In genomic region chr5:90983148-90983547, GRCh38 we compare ENCODE assay signal across 14 cellular contexts.
DNase-seq lines count a peak whose midpoint lies in the region; TF ChIP-seq lines count a peak whose summit lies in the region.
"Had no signal": no experiment of that assay in that cellular context is flagged by ENCODE, and none has a peak within 500 bp of the region (broad histone marks: within the 10 kb centered on the region; RNA-seq: fewer than 3 reads in every experiment).

No MANE protein-coding gene starts in this region.

- H3K36me3 Mint-ChIP-seq in chondrocyte (ENCODE audit: low read depth), result no peaks in the 10 kb centered on the region
- H3K36me3 Mint-ChIP-seq: immature natural killer cell had no signal

- no peaks in the 10 kb centered on the region for H3K27me3 Mint-ChIP-seq in chondrocyte (ENCODE audit: low read depth)
- H3K27me3 Mint-ChIP-seq: activated B cell treated with CpG ODN at 0.5 μM for 24 hours had no signal

- no peak overlapping the region for H3K4me3 Mint-ChIP-seq in chondrocyte (ENCODE audit: unreplicated experiment)
- H3K4me3 Mint-ChIP-seq: activated B cell treated with CpG ODN at 0.5 μM for 24 hours, HFFc6, immature natural killer cell had no signal

- peak overlapping the region; percentile 14 for H3K27ac Mint-ChIP-seq in chondrocyte (ENCODE audit: unreplicated experiment)
- H3K27ac Mint-ChIP-seq: activated B cell treated with CpG ODN at 0.5 μM for 24 hours; activated T-helper 2 cell treated with anti-CD3 and anti-CD28 coated beads, Interferon-gamma antibody, Interleukin-2, Interleukin-4, amounts not matched to agents 10 μg/mL and 5 μg/mL and 100 μg/mL, durations not matched to agents 14 hours and 24 hours and 36 hours; HFFc6; immature natural killer cell had no signal

- TF ChIP-seq CTCF in chondrocyte (IDR thresholded peaks at IDR 0.05), result no peak

- H3K4me1 Mint-ChIP-seq in chondrocyte (ENCODE audit: low read depth), result peaks cover 10% of the 10 kb centered on the region
- H3K4me1 Mint-ChIP-seq: activated B cell treated with CpG ODN at 0.5 μM for 24 hours, immature natural killer cell had no signal

- DNase-seq in HCEC 1CT (peak; percentile 85), OCI-M2 (lab: John Stamatoyannopoulos, UW; ENCODE audit: unreplicated experiment) (peak; percentile 12), chondrocyte (ENCODE audit: low spot score) (no peak), non-pigmented ciliary epithelial cell (ENCODE audit: low read depth) (peak; percentile 70), NCI-H446 (lab: John Stamatoyannopoulos, UW) (no peak), ecto neural progenitor cell (ENCODE audit: low spot score) (no peak), NCI-H187 (lab: John Stamatoyannopoulos, UW) (no peak)
- no peak for DNase-seq in central memory CD4-positive, alpha-beta T cell
- DNase-seq: activated B cell treated with CpG ODN at 0.5 μM for 24 hours, DMS79, HFFc6, immature natural killer cell, NCI-H526 had no signal

- no peaks in the 10 kb centered on the region for H3K9me3 Mint-ChIP-seq in chondrocyte (ENCODE audit: low read depth)
- H3K9me3 Mint-ChIP-seq: activated B cell treated with CpG ODN at 0.5 μM for 24 hours; activated T-helper 2 cell treated with anti-CD3 and anti-CD28 coated beads, Interferon-gamma antibody, Interleukin-2, Interleukin-4, amounts not matched to agents 10 μg/mL and 5 μg/mL and 100 μg/mL, durations not matched to agents 14 hours and 24 hours and 36 hours; HFFc6; immature natural killer cell had no signal

Comparison
In these comparisons a context has a peak if more than half of its experiments do, and no peak if none do; other contexts are left out.
1. DNase-seq: peak in HCEC 1CT (single experiment), OCI-M2 (single experiment) and non-pigmented ciliary epithelial cell (single experiment); none in chondrocyte (single experiment), NCI-H446 (0 of 2), central memory CD4-positive, alpha-beta T cell (single experiment), ecto neural progenitor cell (single experiment) and NCI-H187 (0 of 2).